10 cellular contexts compared by ENCODE assay signal in genomic region chr15:37015476-37015875, GRCh38.
DNase-seq lines count a peak whose midpoint lies in the region; ATAC-seq, FAIRE-seq and TF ChIP-seq lines count a peak whose summit lies in the region.
"Had no signal": no experiment of that assay in that cellular context is flagged by ENCODE, and none has a peak within 500 bp of the region (broad histone marks: within the 10 kb centered on the region; RNA-seq: fewer than 3 reads in every experiment).

No MANE protein-coding gene starts in this region.

- H3K27ac ChIP-seq in SU-DHL-6 (ENCODE audit: low read depth, low read length) (peak overlapping the region; percentile 73), gastroesophageal sphincter (peak overlapping the region; percentile 70 to 80 (median 76)), HepG2 (ENCODE audit: extremely low read length, insufficient read depth, low read length) (no peak overlapping the region)

- H3K9me3 ChIP-seq in SU-DHL-6 (ENCODE audit: insufficient read depth, low read length) (no peaks in the 10 kb centered on the region), gastroesophageal sphincter (no peaks in the 10 kb centered on the region), HepG2 (ENCODE audit: low read length) (no peaks in the 10 kb centered on the region)
- H3K9me3 ChIP-seq: left lung had no signal

- peaks cover 5% of the 10 kb centered on the region for H3K79me2 ChIP-seq in SU-DHL-6 (ENCODE audit: insufficient read depth, low read length)
- no peaks in the 10 kb centered on the region for H3K79me2 ChIP-seq in HepG2 (ENCODE audit: insufficient read depth, low read length)

- H3F3A ChIP-seq in SU-DHL-6 (ENCODE audit: insufficient read depth): peaks cover 10% of the 10 kb centered on the region; the same call in 1 of the 2 replicates

- POLR2A ChIA-PET in HepG2 (lab: Yijun Ruan, JAX): no interaction called here

- no peak for ATAC-seq in gastroesophageal sphincter
- ATAC-seq in sciatic nerve: peak; percentile 38
- no peak for ATAC-seq in GM21825 (IDR thresholded peaks at IDR 0.05; ENCODE audit: unreplicated experiment)
- no peak for ATAC-seq in GM21619 (IDR thresholded peaks at IDR 0.05; ENCODE audit: unreplicated experiment)
- ATAC-seq in HepG2: no peak
- no peak for ATAC-seq in HG02885 (IDR thresholded peaks at IDR 0.05; ENCODE audit: poor library complexity, unreplicated experiment)

- in situ Hi-C loops in HepG2 (cut with HindIII; ENCODE audit: extremely low pct_ligation_motif_present, low pct_unique_long_range_greater_than_20kb): no loop called here

- intact Hi-C loops in sciatic nerve (cut with DNase I) (no loop called here), HepG2 (cut with micrococcal nuclease; ENCODE audit: unreplicated experiment) (no loop called here)

- H2AFZ ChIP-seq in SU-DHL-6 (ENCODE audit: low read depth, low read length, severe bottlenecking) (peak overlapping the region; percentile 1), HepG2 (ENCODE audit: low read length) (no peak overlapping the region)

- no peaks in the 10 kb centered on the region for H3K27me3 ChIP-seq in SU-DHL-6 (ENCODE audit: low read length)
- no peaks in the 10 kb centered on the region for H3K27me3 ChIP-seq in gastroesophageal sphincter
- no peaks in the 10 kb centered on the region; a peak in 1 of 5 replicates for H3K27me3 ChIP-seq in HepG2 (ENCODE audit: control insufficient read depth in 1 of 2, insufficient read depth in 2 of 2, low read length in 2 of 2)
- H3K27me3 ChIP-seq: left lung had no signal

- H4K20me1 ChIP-seq in SU-DHL-6 (ENCODE audit: low read depth, low read length) (no peaks in the 10 kb centered on the region), HepG2 (ENCODE audit: insufficient read depth, low read length) (no peaks in the 10 kb centered on the region)

- TF ChIP-seq EP300 in gastroesophageal sphincter (IDR thresholded peaks at IDR 0.05): no peak
- TF ChIP-seq EP300 in HepG2 (IDR thresholded peaks at IDR 0.05; ENCODE audit: low read depth in 2 of 2, low read length in 2 of 2): no peak
- no peak for TF ChIP-seq EP300 in HepG2 (CRISPR knock-in tag; IDR thresholded peaks at IDR 0.05; ENCODE audit: borderline replicate concordance)

- TF ChIP-seq RAD21 in HepG2 (CRISPR knock-in tag; IDR thresholded peaks at IDR 0.05): no peak

- H3K36me3 ChIP-seq in SU-DHL-6 (ENCODE audit: low read length) (peaks cover 3% of the 10 kb centered on the region; the same call in 1 of the 2 replicates), gastroesophageal sphincter (no peaks in the 10 kb centered on the region), HepG2 (replicated peaks in 1 of 2; ENCODE audit: control insufficient read depth in 1 of 2, insufficient read depth in 2 of 2, low read length in 2 of 2) (no peaks in the 10 kb centered on the region)
- H3K36me3 ChIP-seq: left lung had no signal

- TF ChIP-seq POLR2A in H54 (IDR thresholded peaks at IDR 0.05; ENCODE audit: low read depth, low read length) (no peak), gastroesophageal sphincter (IDR thresholded peaks at IDR 0.05) (no peak), HepG2 (IDR thresholded peaks at IDR 0.05; ENCODE audit: insufficient read depth in 1 of 2, low read depth in 2 of 2, low read length in 2 of 2) (no peak)

- DNase-seq in H54 (ENCODE audit: insufficient read length, low spot score): no peak
- no peak for DNase-seq in sciatic nerve (ENCODE audit: low spot score)
- DNase-seq in HepG2 (ENCODE audit: low spot score): no peak
- DNase-seq: CD4-positive, CD25-positive, alpha-beta regulatory T cell; left lung had no signal

- BruUV-seq in HepG2 (replicated peaks; lab: Mats Ljungman, UMichigan): no TSS peak

- FAIRE-seq in H54 (lab: Jason Lieb, UNC): peak; percentile 48
- FAIRE-seq in HepG2 (lab: Jason Lieb, UNC): no peak

- no peak for TF ChIP-seq CTCF in SU-DHL-6 (IDR thresholded peaks at IDR 0.05; ENCODE audit: insufficient read depth, low read length, poor library complexity, severe bottlenecking)
- no peak for TF ChIP-seq CTCF in gastroesophageal sphincter (IDR thresholded peaks at IDR 0.05)
- TF ChIP-seq CTCF in HepG2 (CRISPR knock-in tag; IDR thresholded peaks at IDR 0.05): no peak

- H3K9ac ChIP-seq in SU-DHL-6 (ENCODE audit: low read length) (peak overlapping the region; percentile 17), HepG2 (ENCODE audit: insufficient read depth, low read depth, low read length) (no peak overlapping the region)

- no peaks in the 10 kb centered on the region for H3K9me2 ChIP-seq in SU-DHL-6 (replicated peaks; ENCODE audit: insufficient read depth, low read length)

- H3K4me1 ChIP-seq in gastroesophageal sphincter (peaks cover 7 to 48% (median 20%) of the 10 kb centered on the region in 3 donors), HepG2 (ENCODE audit: insufficient read depth, low read length) (peaks cover 28% of the 10 kb centered on the region)

- CTCF ChIA-PET in HepG2 (lab: Yijun Ruan, JAX; ENCODE audit: low intra/inter-chr PET ratio, low total read pairs): no interaction called here

- H3K4me2 ChIP-seq in SU-DHL-6 (ENCODE audit: low read depth, low read length, poor library complexity, severe bottlenecking): peak overlapping the region; percentile 60
- no peak overlapping the region for H3K4me2 ChIP-seq in HepG2 (ENCODE audit: low read depth, low read length)

- peak overlapping the region; percentile 0 for H3K4me3 ChIP-seq in SU-DHL-6 (ENCODE audit: insufficient read depth, low read length, poor library complexity, severe bottlenecking)
- H3K4me3 ChIP-seq in gastroesophageal sphincter: no peak overlapping the region
- H3K4me3 ChIP-seq in HepG2 (replicated peaks in 1 of 3; ENCODE audit: insufficient read depth in 1 of 3, low read depth in 2 of 3, low read length in 3 of 3): no peak overlapping the region

- WGBS in gastroesophageal sphincter (ENCODE audit: low coverage in 1 of 2), 2 donors: 6 to 17% methylated on average over 2 to 4 of the region's 4 CpGs
- WGBS in HepG2 (ENCODE audit: low lambda C conversion rate): 89% methylated on average over 4 of the region's 4 CpGs

TF ChIP-seq in HepG2, 621 proteins besides CTCF, POLR2A, EP300 and RAD21 (continues in another document):
- TF ChIP-seq NR0B2 (CRISPR knock-in tag; IDR thresholded peaks at IDR 0.05) (no peak), AGO2 (optimal IDR thresholded peaks at IDR 0.05; ENCODE audit: low read depth, low read length) (no peak), HMGA1 (CRISPR knock-in tag; conservative IDR thresholded peaks at IDR 0.05) (no peak), PCBP1 (IDR thresholded peaks at IDR 0.05; ENCODE audit: borderline replicate concordance, low read depth, low read length) (no peak), SNAPC2 (CRISPR knock-in tag; IDR thresholded peaks at IDR 0.05) (no peak), NAIF1 (CRISPR knock-in tag; IDR thresholded peaks at IDR 0.05; ENCODE audit: borderline replicate concordance) (no peak), MLX (CRISPR knock-in tag; IDR thresholded peaks at IDR 0.05) (no peak), ATRX (CRISPR knock-in tag; IDR thresholded peaks at IDR 0.05; ENCODE audit: borderline replicate concordance) (no peak), MAZ (IDR thresholded peaks at IDR 0.05; ENCODE audit: borderline replicate concordance, low read depth, low read length) (no peak), MAZ (CRISPR knock-in tag; IDR thresholded peaks at IDR 0.05; ENCODE audit: low read depth) (no peak), PRDM4 (CRISPR knock-in tag; IDR thresholded peaks at IDR 0.05; ENCODE audit: borderline replicate concordance) (no peak), SSRP1 (CRISPR knock-in tag; IDR thresholded peaks at IDR 0.05) (no peak), SOX13 (IDR thresholded peaks at IDR 0.05) (no peak), SOX13 (CRISPR knock-in tag; conservative IDR thresholded peaks at IDR 0.05 in 1 of 2, IDR thresholded peaks at IDR 0.05 in 1 of 2) (no peak)
- TF ChIP-seq, protein P1, sequence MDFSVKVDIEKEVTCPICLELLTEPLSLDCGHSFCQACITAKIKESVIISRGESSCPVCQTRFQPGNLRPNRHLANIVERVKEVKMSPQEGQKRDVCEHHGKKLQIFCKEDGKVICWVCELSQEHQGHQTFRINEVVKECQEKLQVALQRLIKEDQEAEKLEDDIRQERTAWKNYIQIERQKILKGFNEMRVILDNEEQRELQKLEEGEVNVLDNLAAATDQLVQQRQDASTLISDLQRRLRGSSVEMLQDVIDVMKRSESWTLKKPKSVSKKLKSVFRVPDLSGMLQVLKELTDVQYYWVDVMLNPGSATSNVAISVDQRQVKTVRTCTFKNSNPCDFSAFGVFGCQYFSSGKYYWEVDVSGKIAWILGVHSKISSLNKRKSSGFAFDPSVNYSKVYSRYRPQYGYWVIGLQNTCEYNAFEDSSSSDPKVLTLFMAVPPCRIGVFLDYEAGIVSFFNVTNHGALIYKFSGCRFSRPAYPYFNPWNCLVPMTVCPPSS (IDR thresholded peaks at IDR 0.05): no peak
